In the genomic region with DNA sequence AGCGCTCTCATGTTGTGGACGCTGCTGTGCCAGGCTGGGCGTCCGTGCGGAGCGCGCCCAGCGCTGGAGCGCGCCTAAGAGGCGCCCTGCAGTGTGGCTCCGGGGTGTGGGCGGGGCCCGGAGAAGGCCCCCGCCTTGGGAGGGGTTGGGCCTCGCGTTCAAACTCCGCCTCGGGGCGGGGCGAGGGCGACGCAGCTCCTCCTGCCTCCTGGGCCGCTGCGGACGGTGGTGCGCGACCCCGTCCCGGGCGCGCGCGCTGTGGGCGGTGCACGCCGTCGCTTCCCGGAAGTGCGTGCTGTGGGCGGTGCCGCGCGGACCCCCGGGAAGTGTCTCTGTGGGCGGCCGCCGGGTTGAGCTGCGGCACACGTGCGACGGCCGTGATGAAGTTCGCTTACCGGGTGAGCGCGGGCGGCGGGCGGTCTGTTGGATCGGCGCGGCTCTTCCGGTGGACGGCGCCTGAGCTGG, we compare ENCODE assay signal across 8 cellular contexts. TPM values are rescaled to one million over a fixed set of nuclear protein-coding genes. Genes with fewer than 3 reads are reported as not detected.
DNase-seq lines count a peak whose midpoint lies in the region; ATAC-seq and TF ChIP-seq lines count a peak whose summit lies in the region.
"Not testable (repeated sequence)": the region's sequence is repeated elsewhere in the genome, so short reads cannot be mapped to it uniquely, and the experiment has no call there.

A gene (plus strand): TSS at position 363 of the 465 bp plus-strand sequence. CDS start 18 bp downstream, at position 381.

- BruUV-seq in Calu3 (replicated peaks; lab: Mats Ljungman, UMichigan), result not testable (repeated sequence)

- TF ChIP-seq POLR2A in Peyer's patch (IDR thresholded peaks at IDR 0.05), result not testable (repeated sequence)

- H3K27ac ChIP-seq in Peyer's patch (peak within 1 kb of the TSS in 3 of 4 donors; percentile 49 to 64 (median 59)), esophagus (ENCODE audit: low read depth in 2 of 2, low read length in 1 of 2) (peak within 1 kb of the TSS in 1 of 2 donors; percentile 49)

- H3K9me3 Mint-ChIP-seq in Calu3 (ENCODE audit: low read depth, unreplicated experiment); activated T-helper 2 cell treated with anti-CD3 and anti-CD28 coated beads, Interferon-gamma antibody, Interleukin-2, Interleukin-4, amounts not matched to agents 10 μg/mL and 5 μg/mL and 100 μg/mL, durations not matched to agents 14 hours and 24 hours and 36 hours; stimulated activated naive CD8-positive, alpha-beta T cell treated with anti-CD3 and anti-CD28 coated beads, Interleukin-15, amount 100 ng/mL, for 72 hours: not testable (repeated sequence)

- intact Hi-C loops in Calu3 (cut with micrococcal nuclease; ENCODE audit: unreplicated experiment); activated T-helper 2 cell treated with anti-CD3 and anti-CD28 coated beads, Interferon-gamma antibody, Interleukin-2, Interleukin-4, amounts not matched to agents 10 μg/mL and 5 μg/mL and 100 μg/mL, durations not matched to agents 14 hours and 24 hours and 36 hours (cut with micrococcal nuclease): not testable (repeated sequence)

- WGBS in esophagus, 2 donors, result 0% methylated on average over 22 of the region's 66 CpGs; no CpG with 5 or more reads in 1 of the 2 donors

- H3K4me3 ChIP-seq in Peyer's patch (peak within 1 kb of the TSS; percentile 42 to 54 (median 46)), esophagus (ENCODE audit: low read depth in 1 of 2, low read length in 2 of 2) (peak within 1 kb of the TSS; percentile 33 to 39)

- not testable (repeated sequence) for H3K36me3 ChIP-seq in Peyer's patch; esophagus (ENCODE audit: control insufficient read depth in 2 of 2, insufficient read depth in 2 of 2, low read length in 1 of 2)

- not testable (repeated sequence) for H3K27me3 Mint-ChIP-seq in Calu3 (ENCODE audit: unreplicated experiment); activated T-helper 2 cell treated with anti-CD3 and anti-CD28 coated beads, Interferon-gamma antibody, Interleukin-2, Interleukin-4, amounts not matched to agents 10 μg/mL and 5 μg/mL and 100 μg/mL, durations not matched to agents 14 hours and 24 hours and 36 hours (ENCODE audit: low read depth); stimulated activated naive CD8-positive, alpha-beta T cell treated with anti-CD3 and anti-CD28 coated beads, Interleukin-15, amount 100 ng/mL, for 72 hours

- not testable (repeated sequence) for H3K4me1 Mint-ChIP-seq in Calu3 (ENCODE audit: low read depth, unreplicated experiment); activated T-helper 2 cell treated with anti-CD3 and anti-CD28 coated beads, Interferon-gamma antibody, Interleukin-2, Interleukin-4, amounts not matched to agents 10 μg/mL and 5 μg/mL and 100 μg/mL, durations not matched to agents 14 hours and 24 hours and 36 hours (ENCODE audit: low read depth); stimulated activated naive CD8-positive, alpha-beta T cell treated with anti-CD3 and anti-CD28 coated beads, Interleukin-15, amount 100 ng/mL, for 72 hours

- not testable (repeated sequence) for H3K27me3 ChIP-seq in Peyer's patch; esophagus (ENCODE audit: control insufficient read depth in 1 of 2, insufficient read depth in 2 of 2, low read length in 2 of 2)

- TF ChIP-seq CTCF in Calu3 (IDR thresholded peaks at IDR 0.05; ENCODE audit: unreplicated experiment); Peyer's patch (IDR thresholded peaks at IDR 0.05): not testable (repeated sequence)

- H3K9me3 ChIP-seq in Peyer's patch; esophagus (ENCODE audit: control insufficient read depth in 2 of 2, insufficient read depth in 1 of 2, low read depth in 1 of 2, low read length in 1 of 2): not testable (repeated sequence)

- H3K4me3 Mint-ChIP-seq in Calu3 (ENCODE audit: low read depth, unreplicated experiment), result not testable (repeated sequence)
- peak within 1 kb of the TSS; percentile 51 for H3K4me3 Mint-ChIP-seq in activated T-helper 2 cell treated with anti-CD3 and anti-CD28 coated beads, Interferon-gamma antibody, Interleukin-2, Interleukin-4, amounts not matched to agents 10 μg/mL and 5 μg/mL and 100 μg/mL, durations not matched to agents 14 hours and 24 hours and 36 hours (ENCODE audit: low read depth)
- H3K4me3 Mint-ChIP-seq in stimulated activated naive CD8-positive, alpha-beta T cell treated with anti-CD3 and anti-CD28 coated beads, Interleukin-15, amount 100 ng/mL, for 72 hours, result peak within 1 kb of the TSS; percentile 62 to 66

- H3K27ac Mint-ChIP-seq in Calu3 (ENCODE audit: unreplicated experiment); activated T-helper 2 cell treated with anti-CD3 and anti-CD28 coated beads, Interferon-gamma antibody, Interleukin-2, Interleukin-4, amounts not matched to agents 10 μg/mL and 5 μg/mL and 100 μg/mL, durations not matched to agents 14 hours and 24 hours and 36 hours; stimulated activated naive CD8-positive, alpha-beta T cell treated with anti-CD3 and anti-CD28 coated beads, Interleukin-15, amount 100 ng/mL, for 72 hours: not testable (repeated sequence)

- ATAC-seq in GM21381 (IDR thresholded peaks at IDR 0.05; ENCODE audit: unreplicated experiment) (peak; percentile 87), HG03095 (IDR thresholded peaks at IDR 0.05; ENCODE audit: unreplicated experiment) (peak; percentile 88)
- ATAC-seq in stimulated activated naive CD8-positive, alpha-beta T cell treated with anti-CD3 and anti-CD28 coated beads, Interleukin-15, amount 100 ng/mL, for 72 hours, result peak; percentile 88

- not testable (repeated sequence) for H3K36me3 Mint-ChIP-seq in Calu3 (ENCODE audit: insufficient read depth, unreplicated experiment); activated T-helper 2 cell treated with anti-CD3 and anti-CD28 coated beads, Interferon-gamma antibody, Interleukin-2, Interleukin-4, amounts not matched to agents 10 μg/mL and 5 μg/mL and 100 μg/mL, durations not matched to agents 14 hours and 24 hours and 36 hours (ENCODE audit: low read depth)

- peak; percentile 48 for DNase-seq in Calu3
- DNase-seq in Peyer's patch, result peak in 2 of 3 donors; percentile 18 to 61
- peak; percentile 40 for DNase-seq in activated T-helper 2 cell treated with anti-CD3 and anti-CD28 coated beads, Interferon-gamma antibody, Interleukin-2, Interleukin-4, amounts not matched to agents 10 μg/mL and 5 μg/mL and 100 μg/mL, durations not matched to agents 14 hours and 24 hours and 36 hours (ENCODE audit: low spot score)
- peak; percentile 10 for DNase-seq in mucosa of gallbladder (ENCODE audit: low spot score)
- peak; percentile 39 to 60 for DNase-seq in stimulated activated naive CD8-positive, alpha-beta T cell treated with anti-CD3 and anti-CD28 coated beads, Interleukin-15, amount 100 ng/mL, for 72 hours

- H3K4me1 ChIP-seq in Peyer's patch; esophagus (ENCODE audit: control insufficient read depth in 2 of 2, insufficient read depth in 2 of 2, low read length in 1 of 2): not testable (repeated sequence)

- CTCF ChIA-PET in Calu3 (lab: Charles Lee), result not testable (repeated sequence)

RNA-seq across cellular contexts. Expression of the gene that starts here (rescaled TPM):
- 16.3 and 18.1 TPM in 2 replicates for total RNA-seq in Calu3 (2022)
- 10 to 100 TPM in 2 of 4 donors, 1 to 10 TPM in 2; 5.6 to 63.5 (median 10.6) TPM for total RNA-seq in Peyer's patch
- 11.0 and 13.7 TPM in 2 replicates for total RNA-seq in activated T-helper 2 cell treated with anti-CD3 and anti-CD28 coated beads, Interferon-gamma antibody, Interleukin-2, Interleukin-4, amounts not matched to agents 10 μg/mL and 5 μg/mL and 100 μg/mL, durations not matched to agents 14 hours and 24 hours and 36 hours
- polyA plus RNA-seq in esophagus, result 1 to 10 TPM; 2.2 to 3.2 TPM
- total RNA-seq in mucosa of gallbladder, result 6.2 TPM
